In genomic region chr2:3519255-3520190, GRCh38 we compare ENCODE assay signal across 1 cellular context.
A peak's percentile ranks its signal among the peaks of the same experiment; 100 is the strongest.
TF ChIP-seq lines count a peak whose summit lies in the region.

TSS of gene ADI1 (minus strand) at chr2:3519531. CDS start at chr2:3519487, 44 bp downstream.

TF ChIP-seq in HepG2, 621 proteins besides CTCF, POLR2A, EP300 and RAD21 (continued from another document and continues in another):
- TF ChIP-seq, protein P1, sequence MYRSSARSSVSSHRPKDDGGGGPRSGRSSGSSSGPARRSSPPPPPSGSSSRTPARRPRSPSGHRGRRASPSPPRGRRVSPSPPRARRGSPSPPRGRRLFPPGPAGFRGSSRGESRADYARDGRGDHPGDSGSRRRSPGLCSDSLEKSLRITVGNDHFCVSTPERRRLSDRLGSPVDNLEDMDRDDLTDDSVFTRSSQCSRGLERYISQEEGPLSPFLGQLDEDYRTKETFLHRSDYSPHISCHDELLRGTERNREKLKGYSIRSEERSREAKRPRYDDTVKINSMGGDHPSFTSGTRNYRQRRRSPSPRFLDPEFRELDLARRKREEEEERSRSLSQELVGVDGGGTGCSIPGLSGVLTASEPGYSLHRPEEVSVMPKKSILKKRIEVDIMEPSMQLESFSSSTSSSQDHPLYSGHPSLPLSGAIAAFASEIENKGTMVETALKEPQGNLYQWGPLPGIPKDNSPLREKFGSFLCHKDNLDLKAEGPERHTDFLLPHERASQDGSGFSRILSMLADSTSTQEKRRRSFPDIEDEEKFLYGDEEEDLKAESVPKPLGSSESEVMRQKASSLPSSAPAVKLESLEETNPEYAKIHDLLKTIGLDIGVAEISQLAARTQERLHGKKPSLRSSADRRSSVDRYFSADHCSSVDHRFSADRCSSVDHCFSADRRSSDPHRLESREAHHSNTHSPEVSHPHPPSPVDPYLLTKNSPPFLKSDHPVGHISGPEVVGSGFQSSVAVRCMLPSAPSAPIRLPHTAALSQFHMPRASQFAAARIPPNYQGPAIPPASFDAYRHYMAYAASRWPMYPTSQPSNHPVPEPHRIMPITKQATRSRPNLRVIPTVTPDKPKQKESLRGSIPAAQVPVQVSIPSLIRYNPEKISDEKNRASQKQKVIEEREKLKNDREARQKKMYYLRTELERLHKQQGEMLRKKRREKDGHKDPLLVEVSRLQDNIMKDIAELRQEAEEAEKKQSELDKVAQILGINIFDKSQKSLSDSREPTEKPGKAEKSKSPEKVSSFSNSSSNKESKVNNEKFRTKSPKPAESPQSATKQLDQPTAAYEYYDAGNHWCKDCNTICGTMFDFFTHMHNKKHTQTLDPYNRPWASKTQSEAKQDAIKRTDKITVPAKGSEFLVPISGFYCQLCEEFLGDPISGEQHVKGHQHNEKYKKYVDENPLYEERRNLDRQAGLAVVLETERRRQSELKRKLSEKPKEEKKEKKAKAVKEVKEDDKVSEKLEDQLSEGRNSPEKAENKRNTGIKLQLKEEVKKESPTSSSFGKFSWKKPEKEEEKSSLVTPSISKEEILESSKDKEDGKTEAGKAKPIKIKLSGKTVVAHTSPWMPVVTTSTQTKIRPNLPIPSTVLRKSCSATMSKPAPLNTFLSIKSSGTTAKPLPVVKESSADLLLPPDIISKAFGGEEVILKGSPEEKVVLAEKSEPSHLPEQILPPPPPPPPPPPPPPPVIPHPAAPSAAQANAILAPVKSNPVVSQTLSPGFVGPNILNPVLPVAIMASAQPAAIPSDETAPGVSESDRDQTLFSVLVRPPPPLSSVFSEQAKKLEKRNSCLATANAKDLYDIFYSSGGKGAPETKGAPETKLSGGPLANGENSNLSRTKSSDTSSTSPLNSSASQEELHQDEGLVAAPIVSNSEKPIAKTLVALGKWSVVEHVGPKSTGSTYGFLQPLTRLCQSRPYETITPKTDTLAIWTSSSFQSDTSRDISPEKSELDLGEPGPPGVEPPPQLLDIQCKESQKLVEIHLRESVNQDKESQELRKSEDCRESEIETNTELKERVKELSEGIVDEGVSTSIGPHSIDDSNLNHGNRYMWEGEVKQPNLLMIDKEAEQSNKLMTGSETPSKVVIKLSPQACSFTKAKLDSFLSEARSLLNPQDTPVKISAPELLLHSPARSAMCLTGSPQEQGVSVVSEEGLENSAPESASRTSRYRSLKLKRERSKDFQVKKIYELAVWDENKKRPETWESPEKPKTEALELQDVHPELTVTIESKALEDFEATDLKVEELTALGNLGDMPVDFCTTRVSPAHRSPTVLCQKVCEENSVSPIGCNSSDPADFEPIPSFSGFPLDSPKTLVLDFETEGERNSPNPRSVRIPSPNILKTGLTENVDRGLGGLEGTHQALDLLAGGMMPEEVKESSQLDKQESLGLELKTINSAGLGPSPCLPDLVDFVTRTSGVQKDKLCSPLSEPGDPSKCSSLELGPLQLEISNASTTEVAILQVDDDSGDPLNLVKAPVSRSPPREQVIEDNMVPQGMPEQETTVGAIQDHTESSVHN (CRISPR knock-in tag; IDR thresholded peaks at IDR 0.05), result peak; percentile 92
- peak; percentile 94 for TF ChIP-seq KLF13 (CRISPR knock-in tag; IDR thresholded peaks at IDR 0.05)
- peak; percentile 99 for TF ChIP-seq FOXC1 (CRISPR knock-in tag; IDR thresholded peaks at IDR 0.05; ENCODE audit: borderline replicate concordance)
- peak; percentile 79 for TF ChIP-seq ZNF891 (CRISPR knock-in tag; IDR thresholded peaks at IDR 0.05)
- peak; percentile 85; the same call in 1 of the 2 replicates for TF ChIP-seq ZNF256 (CRISPR knock-in tag; conservative IDR thresholded peaks at IDR 0.05)
- TF ChIP-seq THAP11 (CRISPR knock-in tag; IDR thresholded peaks at IDR 0.05), result peak; percentile 41; the same call in 1 of the 2 replicates
- TF ChIP-seq ZNF17 (CRISPR knock-in tag; IDR thresholded peaks at IDR 0.05), result peak; percentile 95; the same call in 1 of the 2 replicates
- TF ChIP-seq, protein P2, sequence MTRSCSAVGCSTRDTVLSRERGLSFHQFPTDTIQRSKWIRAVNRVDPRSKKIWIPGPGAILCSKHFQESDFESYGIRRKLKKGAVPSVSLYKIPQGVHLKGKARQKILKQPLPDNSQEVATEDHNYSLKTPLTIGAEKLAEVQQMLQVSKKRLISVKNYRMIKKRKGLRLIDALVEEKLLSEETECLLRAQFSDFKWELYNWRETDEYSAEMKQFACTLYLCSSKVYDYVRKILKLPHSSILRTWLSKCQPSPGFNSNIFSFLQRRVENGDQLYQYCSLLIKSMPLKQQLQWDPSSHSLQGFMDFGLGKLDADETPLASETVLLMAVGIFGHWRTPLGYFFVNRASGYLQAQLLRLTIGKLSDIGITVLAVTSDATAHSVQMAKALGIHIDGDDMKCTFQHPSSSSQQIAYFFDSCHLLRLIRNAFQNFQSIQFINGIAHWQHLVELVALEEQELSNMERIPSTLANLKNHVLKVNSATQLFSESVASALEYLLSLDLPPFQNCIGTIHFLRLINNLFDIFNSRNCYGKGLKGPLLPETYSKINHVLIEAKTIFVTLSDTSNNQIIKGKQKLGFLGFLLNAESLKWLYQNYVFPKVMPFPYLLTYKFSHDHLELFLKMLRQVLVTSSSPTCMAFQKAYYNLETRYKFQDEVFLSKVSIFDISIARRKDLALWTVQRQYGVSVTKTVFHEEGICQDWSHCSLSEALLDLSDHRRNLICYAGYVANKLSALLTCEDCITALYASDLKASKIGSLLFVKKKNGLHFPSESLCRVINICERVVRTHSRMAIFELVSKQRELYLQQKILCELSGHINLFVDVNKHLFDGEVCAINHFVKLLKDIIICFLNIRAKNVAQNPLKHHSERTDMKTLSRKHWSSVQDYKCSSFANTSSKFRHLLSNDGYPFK (CRISPR knock-in tag; IDR thresholded peaks at IDR 0.05; ENCODE audit: borderline replicate concordance), result peak; percentile 45
- TF ChIP-seq HHEX (CRISPR knock-in tag; IDR thresholded peaks at IDR 0.05), result no peak
- TF ChIP-seq KAT8 (CRISPR knock-in tag; IDR thresholded peaks at IDR 0.05), result peak; percentile 73
- TF ChIP-seq PRDM4 (CRISPR knock-in tag; IDR thresholded peaks at IDR 0.05; ENCODE audit: borderline replicate concordance), result 0 out of 2 replicates have a peak, but pooled peaks have one; percentile 53
- TF ChIP-seq, protein P3, sequence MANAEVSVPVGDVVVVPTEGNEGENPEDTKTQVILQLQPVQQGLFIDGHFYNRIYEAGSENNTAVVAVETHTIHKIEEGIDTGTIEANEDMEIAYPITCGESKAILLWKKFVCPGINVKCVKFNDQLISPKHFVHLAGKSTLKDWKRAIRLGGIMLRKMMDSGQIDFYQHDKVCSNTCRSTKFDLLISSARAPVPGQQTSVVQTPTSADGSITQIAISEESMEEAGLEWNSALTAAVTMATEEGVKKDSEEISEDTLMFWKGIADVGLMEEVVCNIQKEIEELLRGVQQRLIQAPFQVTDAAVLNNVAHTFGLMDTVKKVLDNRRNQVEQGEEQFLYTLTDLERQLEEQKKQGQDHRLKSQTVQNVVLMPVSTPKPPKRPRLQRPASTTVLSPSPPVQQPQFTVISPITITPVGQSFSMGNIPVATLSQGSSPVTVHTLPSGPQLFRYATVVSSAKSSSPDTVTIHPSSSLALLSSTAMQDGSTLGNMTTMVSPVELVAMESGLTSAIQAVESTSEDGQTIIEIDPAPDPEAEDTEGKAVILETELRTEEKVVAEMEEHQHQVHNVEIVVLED (CRISPR knock-in tag; IDR thresholded peaks at IDR 0.05; ENCODE audit: borderline replicate concordance), result peak; percentile 75; the same call in 1 of the 2 replicates
- TF ChIP-seq GZF1 (CRISPR knock-in tag; IDR thresholded peaks at IDR 0.05), result 0 out of 2 replicates have a peak, but pooled peaks have one; percentile 49
- TF ChIP-seq PCBP2 (optimal IDR thresholded peaks at IDR 0.05; ENCODE audit: low read depth, low read length, poor library complexity, severe bottlenecking), result no peak
- no peak for TF ChIP-seq CCAR2 (optimal IDR thresholded peaks at IDR 0.05; ENCODE audit: low read depth, low read length)
- TF ChIP-seq, protein P4, sequence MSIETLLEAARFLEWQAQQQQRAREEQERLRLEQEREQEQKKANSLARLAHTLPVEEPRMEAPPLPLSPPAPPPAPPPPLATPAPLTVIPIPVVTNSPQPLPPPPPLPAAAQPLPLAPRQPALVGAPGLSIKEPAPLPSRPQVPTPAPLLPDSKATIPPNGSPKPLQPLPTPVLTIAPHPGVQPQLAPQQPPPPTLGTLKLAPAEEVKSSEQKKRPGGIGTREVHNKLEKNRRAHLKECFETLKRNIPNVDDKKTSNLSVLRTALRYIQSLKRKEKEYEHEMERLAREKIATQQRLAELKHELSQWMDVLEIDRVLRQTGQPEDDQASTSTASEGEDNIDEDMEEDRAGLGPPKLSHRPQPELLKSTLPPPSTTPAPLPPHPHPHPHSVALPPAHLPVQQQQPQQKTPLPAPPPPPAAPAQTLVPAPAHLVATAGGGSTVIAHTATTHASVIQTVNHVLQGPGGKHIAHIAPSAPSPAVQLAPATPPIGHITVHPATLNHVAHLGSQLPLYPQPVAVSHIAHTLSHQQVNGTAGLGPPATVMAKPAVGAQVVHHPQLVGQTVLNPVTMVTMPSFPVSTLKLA (IDR thresholded peaks at IDR 0.05), result no peak
- peak; percentile 91 for TF ChIP-seq DMAP1 (CRISPR knock-in tag; IDR thresholded peaks at IDR 0.05)
- TF ChIP-seq FIP1L1 (IDR thresholded peaks at IDR 0.05; ENCODE audit: borderline replicate concordance, insufficient read depth, low read depth, low read length), result no peak; the same call in 1 of the 2 replicates
- TF ChIP-seq PTBP1 (IDR thresholded peaks at IDR 0.05; ENCODE audit: low read depth, low read length, poor library complexity, severe bottlenecking), result no peak
- TF ChIP-seq ZNF674 (CRISPR knock-in tag; IDR thresholded peaks at IDR 0.05; ENCODE audit: low read depth), result peak; percentile 49; the same call in 1 of the 2 replicates
- TF ChIP-seq HMG20A (CRISPR knock-in tag; IDR thresholded peaks at IDR 0.05; ENCODE audit: borderline replicate concordance), result peak; percentile 49; the same call in 1 of the 2 replicates
- TF ChIP-seq TRAFD1 (CRISPR knock-in tag; IDR thresholded peaks at IDR 0.05; ENCODE audit: borderline replicate concordance), result 0 out of 2 replicates have a peak, but pooled peaks have one; percentile 59
- peak; percentile 48 for TF ChIP-seq YY1 (IDR thresholded peaks at IDR 0.05; ENCODE audit: insufficient read depth, insufficient replicate concordance, low read depth, low read length)
- TF ChIP-seq, protein P5, sequence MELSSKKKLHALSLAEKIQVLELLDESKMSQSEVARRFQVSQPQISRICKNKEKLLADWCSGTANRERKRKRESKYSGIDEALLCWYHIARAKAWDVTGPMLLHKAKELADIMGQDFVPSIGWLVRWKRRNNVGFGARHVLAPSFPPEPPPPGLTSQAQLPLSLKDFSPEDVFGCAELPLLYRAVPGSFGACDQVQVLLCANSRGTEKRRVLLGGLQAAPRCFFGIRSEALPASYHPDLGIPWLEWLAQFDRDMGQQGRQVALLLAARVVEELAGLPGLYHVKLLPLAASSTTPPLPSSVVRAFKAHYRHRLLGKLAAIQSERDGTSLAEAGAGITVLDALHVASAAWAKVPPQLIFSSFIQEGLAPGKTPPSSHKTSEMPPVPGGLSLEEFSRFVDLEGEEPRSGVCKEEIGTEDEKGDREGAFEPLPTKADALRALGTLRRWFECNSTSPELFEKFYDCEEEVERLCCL (CRISPR knock-in tag; IDR thresholded peaks at IDR 0.05; ENCODE audit: borderline replicate concordance), result no peak; the same call in 1 of the 2 replicates
- peak; percentile 98 for TF ChIP-seq ZNF607 (CRISPR knock-in tag; IDR thresholded peaks at IDR 0.05; ENCODE audit: borderline replicate concordance)
